Comparison of ENCODE assay signal across 28 cellular contexts in genomic region chr1:104172243-104172681, GRCh38.
"Had no signal": no experiment of that assay in that cellular context is flagged by ENCODE, and none has a peak within 500 bp of the region (broad histone marks: within the 10 kb centered on the region; RNA-seq: fewer than 3 reads in every experiment).

No MANE protein-coding gene starts in this region.

- ATAC-seq: activated CD8-positive, alpha-beta memory T cell treated with anti-CD3 and anti-CD28 coated beads, Interleukin-2, amount 10 ng/mL, durations not matched to agents 7 days and 5 days; activated naive CD8-positive, alpha-beta T cell treated with anti-CD3 and anti-CD28 coated beads, Interleukin-2, amount 50 U/mL, for 24 hours; PC-3; WTC11 had no signal

- H3K4me1 Mint-ChIP-seq: activated CD4-positive, alpha-beta memory T cell treated with anti-CD3 and anti-CD28 coated beads, Interleukin-2, amount 10 ng/mL, durations not matched to agents 7 days and 5 days; activated CD8-positive, alpha-beta memory T cell treated with anti-CD3 and anti-CD28 coated beads, Interleukin-2, amount 10 ng/mL, durations not matched to agents 7 days and 5 days; activated naive CD4-positive, alpha-beta T cell treated with anti-CD3 and anti-CD28 coated beads, Interleukin-2, amount 10 ng/mL, durations not matched to agents 7 days and 5 days; activated naive CD8-positive, alpha-beta T cell treated with anti-CD3 and anti-CD28 coated beads, Interleukin-2, amount 50 U/mL, for 24 hours; brain; IgD-negative memory B cell; WTC11 had no signal

- H3K27ac Mint-ChIP-seq: activated CD4-positive, alpha-beta memory T cell treated with anti-CD3 and anti-CD28 coated beads, Interleukin-2, amount 10 ng/mL, durations not matched to agents 7 days and 5 days; activated CD8-positive, alpha-beta memory T cell treated with anti-CD3 and anti-CD28 coated beads, Interleukin-2, amount 10 ng/mL, durations not matched to agents 7 days and 5 days; activated naive CD4-positive, alpha-beta T cell treated with anti-CD3 and anti-CD28 coated beads, Interleukin-2, amount 10 ng/mL, durations not matched to agents 7 days and 5 days; activated naive CD8-positive, alpha-beta T cell; activated naive CD8-positive, alpha-beta T cell treated with anti-CD3 and anti-CD28 coated beads, Interleukin-2, amount 50 U/mL, for 24 hours; brain; IgD-negative memory B cell; T-helper 2 cell treated with Interferon-gamma antibody and Interleukin-4, amounts not matched to agents 5 μg/mL and 100 μg/mL, for 36 hours; WTC11 had no signal

- H3K36me3 Mint-ChIP-seq: activated CD8-positive, alpha-beta memory T cell treated with anti-CD3 and anti-CD28 coated beads, Interleukin-2, amount 10 ng/mL, durations not matched to agents 7 days and 5 days; activated naive CD4-positive, alpha-beta T cell treated with anti-CD3 and anti-CD28 coated beads, Interleukin-2, amount 10 ng/mL, durations not matched to agents 7 days and 5 days; activated naive CD8-positive, alpha-beta T cell; brain had no signal

- H3K27me3 ChIP-seq: SJCRH30 had no signal

- H3K9me3 ChIP-seq: SJCRH30 had no signal

- DNase-seq: activated CD4-positive, alpha-beta memory T cell treated with anti-CD3 and anti-CD28 coated beads, Interleukin-2, amount 10 ng/mL, durations not matched to agents 7 days and 5 days; activated CD4-positive, alpha-beta T cell treated with anti-CD3 and anti-CD28 coated beads for 4 hours; activated CD4-positive, CD25-positive, alpha-beta regulatory T cell treated with anti-CD3 and anti-CD28 coated beads, Interleukin-2, amount 50 U/mL, for 72 hours; activated CD8-positive, alpha-beta memory T cell treated with anti-CD3 and anti-CD28 coated beads for 24 hours; activated CD8-positive, alpha-beta memory T cell treated with anti-CD3 and anti-CD28 coated beads, Interleukin-2, amount 10 ng/mL, durations not matched to agents 7 days and 5 days; activated CD8-positive, alpha-beta memory T cell treated with anti-CD3 and anti-CD28 coated beads, Interleukin-2, amount 50 U/mL, for 48 hours; activated effector memory CD4-positive, alpha-beta T cell treated with Interleukin-2 at 50 U/mL for 16 hours; activated naive CD4-positive, alpha-beta T cell treated with anti-CD3 and anti-CD28 coated beads, Interleukin-2, amount 10 ng/mL, durations not matched to agents 7 days and 5 days; activated naive CD8-positive, alpha-beta T cell treated with anti-CD3 and anti-CD28 coated beads, Interleukin-2, amount 50 U/mL, for 24 hours; activated T-cell treated with anti-CD3 and anti-CD28 coated beads, Interleukin-2, amount 50 U/mL, for 48 hours; Karpas-422; KBM-7; NCI-H1105; NCI-H1417 treated with DMSO at 0.1 percent for 48 hours; NCI-H1694; NCI-H2029; NCI-H345; NCI-H524 treated with DMSO at 0.1 percent for 48 hours; PC-3; SHP77; SJCRH30 had no signal

- H3K27me3 Mint-ChIP-seq: activated CD4-positive, alpha-beta memory T cell treated with anti-CD3 and anti-CD28 coated beads, Interleukin-2, amount 10 ng/mL, durations not matched to agents 7 days and 5 days; activated CD8-positive, alpha-beta memory T cell treated with anti-CD3 and anti-CD28 coated beads, Interleukin-2, amount 10 ng/mL, durations not matched to agents 7 days and 5 days; activated naive CD4-positive, alpha-beta T cell treated with anti-CD3 and anti-CD28 coated beads, Interleukin-2, amount 10 ng/mL, durations not matched to agents 7 days and 5 days; activated naive CD8-positive, alpha-beta T cell; activated naive CD8-positive, alpha-beta T cell treated with anti-CD3 and anti-CD28 coated beads, Interleukin-2, amount 50 U/mL, for 24 hours; IgD-negative memory B cell had no signal

- H3K36me3 ChIP-seq: SJCRH30 had no signal

- H3K27ac ChIP-seq: RWPE1, SJCRH30, SK-N-MC had no signal

- H3K4me3 ChIP-seq: SJCRH30, SK-N-MC had no signal

- H3K4me3 Mint-ChIP-seq: activated CD4-positive, alpha-beta memory T cell treated with anti-CD3 and anti-CD28 coated beads, Interleukin-2, amount 10 ng/mL, durations not matched to agents 7 days and 5 days; activated CD8-positive, alpha-beta memory T cell treated with anti-CD3 and anti-CD28 coated beads, Interleukin-2, amount 10 ng/mL, durations not matched to agents 7 days and 5 days; activated naive CD4-positive, alpha-beta T cell treated with anti-CD3 and anti-CD28 coated beads, Interleukin-2, amount 10 ng/mL, durations not matched to agents 7 days and 5 days; activated naive CD8-positive, alpha-beta T cell; activated naive CD8-positive, alpha-beta T cell treated with anti-CD3 and anti-CD28 coated beads, Interleukin-2, amount 50 U/mL, for 24 hours; brain; IgD-negative memory B cell; T-helper 2 cell treated with Interferon-gamma antibody and Interleukin-4, amounts not matched to agents 5 μg/mL and 100 μg/mL, for 36 hours; WTC11 had no signal
